ENCODE assay signal across 19 cellular contexts in the genomic region with DNA sequence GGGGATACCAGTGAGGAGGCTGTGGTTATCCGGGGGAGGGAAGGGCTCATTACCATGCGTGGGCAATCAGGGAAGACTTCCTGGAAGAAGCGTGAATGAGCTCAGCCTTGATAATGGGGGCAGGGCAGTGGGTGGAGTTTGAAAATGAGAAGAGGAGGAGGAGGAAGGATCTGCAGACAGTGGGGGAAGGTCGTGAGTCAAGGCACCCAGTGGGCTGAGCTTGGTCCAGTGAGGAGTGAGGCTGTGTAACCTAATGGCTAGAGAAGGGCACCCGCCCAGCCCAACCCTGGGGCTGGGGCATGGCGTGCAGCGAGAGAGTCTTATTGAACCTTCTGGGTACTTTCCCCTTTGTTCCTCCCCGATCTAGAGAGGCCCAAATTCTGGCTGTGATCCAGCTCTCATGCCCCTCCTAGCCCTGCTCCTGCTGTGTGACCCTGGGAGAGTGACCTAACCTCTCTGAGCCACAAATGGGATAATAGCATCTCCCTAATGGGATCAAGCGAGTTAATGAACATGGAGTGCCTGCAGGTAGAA. TPM values are rescaled to one million over a fixed set of nuclear protein-coding genes. Genes with fewer than 3 reads are reported as not detected.
DNase-seq lines count a peak whose midpoint lies in the region; ATAC-seq, FAIRE-seq and TF ChIP-seq lines count a peak whose summit lies in the region.
"Had no signal": no experiment of that assay in that cellular context is flagged by ENCODE, and none has a peak within 500 bp of the region (broad histone marks: within the 10 kb centered on the region; RNA-seq: fewer than 3 reads in every experiment).

No MANE protein-coding gene starts in this region.

- FAIRE-seq in GM12892 (lab: Jason Lieb, UNC) = peak; percentile 21
- FAIRE-seq: D721Med, endometrium had no signal

- H3K9me3 ChIP-seq in DND-41 (ENCODE audit: insufficient read depth, low read length, severe bottlenecking) = no peaks in the 10 kb centered on the region
- H3K9me3 ChIP-seq: heart left ventricle, tibial artery had no signal

- no peak for TF ChIP-seq POLR2A in GM12892 (IDR thresholded peaks at IDR 0.05; ENCODE audit: low read depth, low read length)

- POLR2A ChIA-PET in RWPE1 (lab: Yijun Ruan, JAX; ENCODE audit: low non-redundant PET) = no interaction called here

- TF ChIP-seq CTCF in DND-41 (IDR thresholded peaks at IDR 0.05; ENCODE audit: borderline replicate concordance, extremely low read depth, low read length, poor library complexity, severe bottlenecking) (no peak), RWPE1 (conservative IDR thresholded peaks at IDR 0.05; ENCODE audit: low read depth) (no peak)

- H3K79me2 ChIP-seq in DND-41 (ENCODE audit: insufficient read depth, low read length) = no peaks in the 10 kb centered on the region

- H3K27ac ChIP-seq in DND-41 (ENCODE audit: low read length) (no peak overlapping the region), RWPE1 (peak overlapping the region; percentile 98; the same call in 1 of the 2 replicates)
- H3K27ac ChIP-seq: heart left ventricle, tibial artery had no signal

- CTCF ChIA-PET in RWPE1 (lab: Yijun Ruan, JAX) = interaction anchor here (0.7 to 0.8 kb wide), 2 partner anchors 23 to 85 kb away, joined by 3 read pairs; no protein-coding TSS in a partner anchor

- ATAC-seq in DND-41 (ENCODE audit: insufficient read depth, low read depth) (no peak), left colon (peak; percentile 56)
- ATAC-seq: heart left ventricle; stimulated activated effector memory CD8-positive, alpha-beta T cell treated with anti-CD3 and anti-CD28 coated beads, Interleukin-12 subunit alpha, Interleukin-12 subunit beta, amount 100 ng/mL, for 72 hours had no signal

- no peak overlapping the region for H3K4me2 ChIP-seq in DND-41 (ENCODE audit: insufficient read depth, low read length)

- H3K9ac ChIP-seq in DND-41 (ENCODE audit: low read depth, low read length) = no peak overlapping the region

- no peaks in the 10 kb centered on the region for H3K36me3 ChIP-seq in DND-41 (ENCODE audit: insufficient read depth, low read length)

- DNase-seq in DND-41 (peak; percentile 25), GM12892 (ENCODE audit: insufficient read length) (no peak), RWPE1 (ENCODE audit: low spot score) (no peak), left colon (peak in 1 of 2 donors; percentile 39), NCI-H2196 treated with DMSO at 0.1 percent for 48 hours (lab: John Stamatoyannopoulos, UW; ENCODE audit: unreplicated experiment) (no peak), C1 segment of cervical spinal cord (lab: John Stamatoyannopoulos, UW) (no peak), T-helper 1 cell (no peak)
- DNase-seq: activated B cell treated with CpG ODN at 0.5 μM for 24 hours, GDM1, heart left ventricle, NCI-H1105, NCI-H2081, NCI-H524, nucleus accumbens, SHP77 treated with DMSO at 0.1 percent for 48 hours, tibial artery had no signal

- 0 out of 2 replicates have a peak, but pooled peaks cover 3% of the 10 kb centered on the region for H4K20me1 ChIP-seq in DND-41 (ENCODE audit: insufficient read depth, low read length)

- no peaks in the 10 kb centered on the region for H3K27me3 ChIP-seq in DND-41 (ENCODE audit: insufficient read depth, low read length, poor library complexity)
- H3K27me3 ChIP-seq: heart left ventricle, tibial artery had no signal

- intact Hi-C loops in left colon (cut with DNase I, micrococcal nuclease) = no loop called here

- H3K4me1 ChIP-seq in DND-41 (ENCODE audit: insufficient read depth, low read length) = no peaks in the 10 kb centered on the region

- H3K4me3 ChIP-seq in DND-41 (ENCODE audit: low read depth in 1 of 2, low read length in 2 of 2) = no peak overlapping the region
- H3K4me3 ChIP-seq: heart left ventricle, tibial artery had no signal

- no peak overlapping the region for H2AFZ ChIP-seq in DND-41 (ENCODE audit: low read depth, low read length)

RNA-seq across cellular contexts. Expression of a gene that starts 31.5 kb away (rescaled TPM):
- 21.0 TPM for polyA plus RNA-seq in GM12892 (2012; ENCODE audit: missing spikeins)
- total RNA-seq in left colon = 10 to 100 TPM; 63.5 to 83.6 TPM
